16 cellular contexts compared by ENCODE assay signal in genomic region chr6:111938710-111939109, GRCh38.
DNase-seq lines count a peak whose midpoint lies in the region; ATAC-seq, FAIRE-seq and TF ChIP-seq lines count a peak whose summit lies in the region.
"Had no signal": no experiment of that assay in that cellular context is flagged by ENCODE, and none has a peak within 500 bp of the region (broad histone marks: within the 10 kb centered on the region; RNA-seq: fewer than 3 reads in every experiment).

No MANE protein-coding gene starts in this region.

- H3K4me3 ChIP-seq in breast epithelium = no peak overlapping the region
- no peak overlapping the region for H3K4me3 ChIP-seq in esophagus muscularis mucosa
- H3K4me3 ChIP-seq: prostate gland had no signal

- H3K36me3 Mint-ChIP-seq in MCF 10A (ENCODE audit: insufficient read depth, unreplicated experiment) = no peaks in the 10 kb centered on the region
- no peaks in the 10 kb centered on the region for H3K36me3 Mint-ChIP-seq in T-helper 2 cell treated with Interferon-gamma antibody and Interleukin-4, amounts not matched to agents 5 μg/mL and 100 μg/mL, for 36 hours (ENCODE audit: low read depth)

- H3K27ac ChIP-seq in breast epithelium (no peak overlapping the region), esophagus muscularis mucosa (replicated peaks in 1 of 4) (no peak overlapping the region)
- H3K27ac ChIP-seq: prostate gland had no signal

- 35% methylated on average over 4 of the region's 4 CpGs for WGBS in esophagus muscularis mucosa

- peaks cover 16% of the 10 kb centered on the region for H3K9me3 Mint-ChIP-seq in MCF 10A (ENCODE audit: unreplicated experiment)
- peaks cover 5% of the 10 kb centered on the region for H3K9me3 Mint-ChIP-seq in T-helper 2 cell treated with Interferon-gamma antibody and Interleukin-4, amounts not matched to agents 5 μg/mL and 100 μg/mL, for 36 hours

- no peak for FAIRE-seq in urothelium cell line (lab: Jason Lieb, UNC)

- no peak for ATAC-seq in HG03196 (IDR thresholded peaks at IDR 0.05; ENCODE audit: unreplicated experiment)

- peak; percentile 52 for DNase-seq in MCF 10A (ENCODE audit: unreplicated experiment)
- no peak for DNase-seq in breast epithelium (ENCODE audit: low spot score in 2 of 2)
- peak; percentile 74 for DNase-seq in NCI-H774 (lab: John Stamatoyannopoulos, UW)
- peak; percentile 64 for DNase-seq in esophagus muscularis mucosa (ENCODE audit: extremely low spot score)
- DNase-seq in urothelium cell line (ENCODE audit: low spot score) = peak; percentile 9
- DNase-seq in NCI-H1436 (lab: John Stamatoyannopoulos, UW) = no peak
- no peak for DNase-seq in T-helper 2 cell treated with Interferon-gamma antibody and Interleukin-4, amounts not matched to agents 5 μg/mL and 100 μg/mL, for 36 hours (ENCODE audit: low spot score)
- DNase-seq: activated CD4-positive, alpha-beta T cell treated with anti-CD3 and anti-CD28 coated beads for 4 hours; activated effector memory CD4-positive, alpha-beta T cell treated with anti-CD3 and anti-CD28 coated beads, Interleukin-2, amount 50 U/mL, for 16 hours; AML-193; cortex of kidney; GF-D8; hippocampal formation; NCI-H526 had no signal

- intact Hi-C loops in MCF 10A (cut with micrococcal nuclease) = no loop called here
- intact Hi-C loops in breast epithelium (cut with DNase I; ENCODE audit: low total_unique reads) = no loop called here
- intact Hi-C loops in esophagus muscularis mucosa (cut with DNase I) = no loop called here

- no peak for TF ChIP-seq CTCF in MCF 10A (IDR thresholded peaks at IDR 0.05; ENCODE audit: unreplicated experiment)
- TF ChIP-seq CTCF in breast epithelium (IDR thresholded peaks at IDR 0.05) = no peak
- no peak for TF ChIP-seq CTCF in esophagus muscularis mucosa (IDR thresholded peaks at IDR 0.05)

- H3K4me1 Mint-ChIP-seq in MCF 10A (ENCODE audit: insufficient read depth, unreplicated experiment) = peaks cover 6% of the 10 kb centered on the region
- no peaks in the 10 kb centered on the region for H3K4me1 Mint-ChIP-seq in T-helper 2 cell treated with Interferon-gamma antibody and Interleukin-4, amounts not matched to agents 5 μg/mL and 100 μg/mL, for 36 hours (ENCODE audit: low read depth)

- no peak for TF ChIP-seq POLR2A in breast epithelium (IDR thresholded peaks at IDR 0.05)
- no peak for TF ChIP-seq POLR2A in esophagus muscularis mucosa (IDR thresholded peaks at IDR 0.05; ENCODE audit: low read depth)

- H3K4me1 ChIP-seq in breast epithelium (no peaks in the 10 kb centered on the region), esophagus muscularis mucosa (no peaks in the 10 kb centered on the region)
- H3K4me1 ChIP-seq: prostate gland had no signal

- H3K27me3 Mint-ChIP-seq in MCF 10A (ENCODE audit: insufficient read depth, unreplicated experiment) = no peaks in the 10 kb centered on the region
- peaks cover 1% of the 10 kb centered on the region for H3K27me3 Mint-ChIP-seq in T-helper 2 cell treated with Interferon-gamma antibody and Interleukin-4, amounts not matched to agents 5 μg/mL and 100 μg/mL, for 36 hours (ENCODE audit: low read depth)

- no peak overlapping the region for H3K4me3 Mint-ChIP-seq in MCF 10A (ENCODE audit: unreplicated experiment)
- H3K4me3 Mint-ChIP-seq in T-helper 2 cell treated with Interferon-gamma antibody and Interleukin-4, amounts not matched to agents 5 μg/mL and 100 μg/mL, for 36 hours = no peak overlapping the region

- no peak overlapping the region for H3K27ac Mint-ChIP-seq in MCF 10A (ENCODE audit: low read depth, unreplicated experiment)
- H3K27ac Mint-ChIP-seq in T-helper 2 cell treated with Interferon-gamma antibody and Interleukin-4, amounts not matched to agents 5 μg/mL and 100 μg/mL, for 36 hours = no peak overlapping the region

- H3K9me3 ChIP-seq in breast epithelium (peaks cover 0 to 4% of the 10 kb centered on the region in 2 donors), esophagus muscularis mucosa (peaks cover 0 to 9% (median 0%) of the 10 kb centered on the region in 4 donors)
- H3K9me3 ChIP-seq: prostate gland had no signal

- BruUV-seq in MCF 10A (replicated peaks; lab: Mats Ljungman, UMichigan) = no TSS peak

- no peaks in the 10 kb centered on the region for H3K27me3 ChIP-seq in breast epithelium
- peaks cover 0 to 4% (median 0%) of the 10 kb centered on the region in 4 donors for H3K27me3 ChIP-seq in esophagus muscularis mucosa

- H3K36me3 ChIP-seq in breast epithelium = no peaks in the 10 kb centered on the region
- no peaks in the 10 kb centered on the region for H3K36me3 ChIP-seq in esophagus muscularis mucosa
- H3K36me3 ChIP-seq: prostate gland had no signal

- POLR2A ChIA-PET in MCF 10A (lab: Yijun Ruan, JAX) = interaction anchor here (1.0 kb wide), 1 partner anchor 17 kb away, joined by 3 read pairs; no protein-coding TSS in a partner anchor

- TF ChIP-seq EP300 in esophagus muscularis mucosa (IDR thresholded peaks at IDR 0.05) = no peak

- CTCF ChIA-PET in MCF 10A (lab: Yijun Ruan, JAX) = interaction anchor here (0.6 to 1.8 kb wide), 2 partner anchors 11 to 28 kb away, joined by 3 to 4 read pairs; no protein-coding TSS in a partner anchor

Comparison
In these comparisons a context has a peak if more than half of its experiments do, and no peak if none do; other contexts are left out.
1. DNase-seq: peak in MCF 10A (single experiment), NCI-H774 (single experiment), esophagus muscularis mucosa (single experiment) and urothelium cell line (single experiment); none in breast epithelium (0 of 2), NCI-H1436 (single experiment) and T-helper 2 cell treated with Interferon-gamma antibody and Interleukin-4, amounts not matched to agents 5 μg/mL and 100 μg/mL, for 36 hours (single experiment).